ENCODE assay signal across 11 cellular contexts in the genomic region with DNA sequence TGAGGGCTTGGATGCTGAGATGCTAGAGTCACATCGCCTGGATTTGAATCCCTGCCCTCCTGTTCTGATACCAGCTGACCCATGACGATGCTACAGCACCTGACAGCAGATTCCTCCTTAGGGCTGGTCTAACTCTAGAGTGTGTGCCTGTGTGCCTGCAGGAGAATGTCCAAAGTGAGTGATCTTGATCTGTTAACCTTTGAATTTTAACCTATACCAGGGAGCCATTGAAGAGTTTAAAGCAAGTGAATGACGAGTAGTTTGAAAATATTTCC.
DNase-seq lines count a peak whose midpoint lies in the region; ATAC-seq and TF ChIP-seq lines count a peak whose summit lies in the region.
"Had no signal": no experiment of that assay in that cellular context is flagged by ENCODE, and none has a peak within 500 bp of the region (broad histone marks: within the 10 kb centered on the region; RNA-seq: fewer than 3 reads in every experiment).

No MANE protein-coding gene starts in this region.

- peaks cover 45% of the 10 kb centered on the region for H3K36me3 Mint-ChIP-seq in activated naive CD4-positive, alpha-beta T cell treated with anti-CD3 and anti-CD28 coated beads, Interleukin-2, amount 10 ng/mL, durations not matched to agents 7 days and 5 days
- H3K36me3 Mint-ChIP-seq in nephron progenitor cell (ENCODE audit: low read depth) = peaks cover 9% of the 10 kb centered on the region

- TF ChIP-seq POLR2A in esophagus squamous epithelium (IDR thresholded peaks at IDR 0.05) = no peak

- H3K4me1 ChIP-seq in esophagus squamous epithelium (peaks cover 4 to 10% (median 6%) of the 10 kb centered on the region in 3 donors), upper lobe of right lung (no peaks in the 10 kb centered on the region)

- peak overlapping the region in 2 of 4 donors; percentile 43 to 60 for H3K4me3 ChIP-seq in esophagus squamous epithelium
- no peak overlapping the region for H3K4me3 ChIP-seq in upper lobe of right lung

- no peak overlapping the region for H3K4me3 Mint-ChIP-seq in activated naive CD4-positive, alpha-beta T cell treated with anti-CD3 and anti-CD28 coated beads, Interleukin-2, amount 10 ng/mL, durations not matched to agents 7 days and 5 days
- H3K4me3 Mint-ChIP-seq in nephron progenitor cell = no peak overlapping the region

- no peaks in the 10 kb centered on the region for H3K27me3 ChIP-seq in esophagus squamous epithelium
- H3K27me3 ChIP-seq in upper lobe of right lung = no peaks in the 10 kb centered on the region
- H3K27me3 ChIP-seq: adrenal gland had no signal

- H3K9me3 Mint-ChIP-seq in activated naive CD4-positive, alpha-beta T cell treated with anti-CD3 and anti-CD28 coated beads, Interleukin-2, amount 10 ng/mL, durations not matched to agents 7 days and 5 days = no peaks in the 10 kb centered on the region
- H3K9me3 Mint-ChIP-seq in nephron progenitor cell = no peaks in the 10 kb centered on the region

- no peak for DNase-seq in activated naive CD4-positive, alpha-beta T cell treated with anti-CD3 and anti-CD28 coated beads, Interleukin-2, amount 10 ng/mL, durations not matched to agents 7 days and 5 days
- no peak for DNase-seq in activated naive CD4-positive, alpha-beta T cell treated with anti-CD3 and anti-CD28 coated beads, Interleukin-2, amount 50 U/mL, for 16 hours
- DNase-seq in esophagus squamous epithelium (lab: John Stamatoyannopoulos, UW) (no peak), nephron progenitor cell (no peak), upper lobe of right lung (no peak), medulla oblongata (ENCODE audit: extremely low spot score) (no peak), H4 (ENCODE audit: low spot score) (no peak)
- no peak for DNase-seq in activated CD8-positive, alpha-beta memory T cell treated with anti-CD3 and anti-CD28 coated beads, Interleukin-2, amount 50 U/mL, for 4 hours
- DNase-seq: adrenal gland; NCI-H345; stimulated activated CD4-positive, alpha-beta T cell treated with anti-CD3 and anti-CD28 coated beads, Interleukin-2, amount 100 ng/mL, for 24 hours had no signal

- peaks cover 19% of the 10 kb centered on the region for H3K4me1 Mint-ChIP-seq in activated naive CD4-positive, alpha-beta T cell treated with anti-CD3 and anti-CD28 coated beads, Interleukin-2, amount 10 ng/mL, durations not matched to agents 7 days and 5 days
- H3K4me1 Mint-ChIP-seq in nephron progenitor cell = peaks cover 58% of the 10 kb centered on the region

- intact Hi-C loops in esophagus squamous epithelium (cut with DNase I) = loop anchor here (10.0 kb wide), 1 partner anchor 662 kb away; no protein-coding TSS in a partner anchor
- intact Hi-C loops in upper lobe of right lung (cut with DNase I) = loop anchor here (10.0 kb wide), 1 partner anchor 102 kb away; no protein-coding TSS in a partner anchor

- no peaks in the 10 kb centered on the region for H3K27me3 Mint-ChIP-seq in activated naive CD4-positive, alpha-beta T cell treated with anti-CD3 and anti-CD28 coated beads, Interleukin-2, amount 10 ng/mL, durations not matched to agents 7 days and 5 days
- no peaks in the 10 kb centered on the region for H3K27me3 Mint-ChIP-seq in nephron progenitor cell (ENCODE audit: low read depth, poor library complexity)

- H3K27ac ChIP-seq in esophagus squamous epithelium (peak overlapping the region; percentile 65 to 76 (median 72)), upper lobe of right lung (no peak overlapping the region)

- peak; percentile 52 for ATAC-seq in upper lobe of right lung

- H3K9me3 ChIP-seq in esophagus squamous epithelium (no peaks in the 10 kb centered on the region), upper lobe of right lung (no peaks in the 10 kb centered on the region)
- H3K9me3 ChIP-seq: adrenal gland had no signal

- CTCF ChIA-PET in activated naive CD4-positive, alpha-beta T cell treated with anti-CD3 and anti-CD28 coated beads, Interleukin-2, amount 10 ng/mL, durations not matched to agents 7 days and 5 days (lab: Charles Lee) = interaction anchor here (0.8 to 4.4 kb wide), 7 partner anchors 92 to 666 kb away, joined by 3 to 18 read pairs (median 5); no protein-coding TSS in a partner anchor

- 63 to 68% methylated on average over 2 to 3 of the region's 3 CpGs for WGBS in esophagus squamous epithelium, 2 donors

- peaks cover 0 to 26% (median 6%) of the 10 kb centered on the region in 3 donors for H3K36me3 ChIP-seq in esophagus squamous epithelium
- H3K36me3 ChIP-seq in upper lobe of right lung = peaks cover 19% of the 10 kb centered on the region

- H3K27ac Mint-ChIP-seq in activated naive CD4-positive, alpha-beta T cell treated with anti-CD3 and anti-CD28 coated beads, Interleukin-2, amount 10 ng/mL, durations not matched to agents 7 days and 5 days = peak overlapping the region; percentile 22
- peak overlapping the region; percentile 8 for H3K27ac Mint-ChIP-seq in nephron progenitor cell

- TF ChIP-seq CTCF in esophagus squamous epithelium (IDR thresholded peaks at IDR 0.05) = no peak
- TF ChIP-seq CTCF in nephron progenitor cell (IDR thresholded peaks at IDR 0.05) = no peak
- no peak for TF ChIP-seq CTCF in upper lobe of right lung (IDR thresholded peaks at IDR 0.05)
